In genomic region chr16:16016388-16016964, GRCh38 we compare ENCODE assay signal across 22 cellular contexts.
DNase-seq lines count a peak whose midpoint lies in the region; ATAC-seq and TF ChIP-seq lines count a peak whose summit lies in the region.
"Had no signal": no experiment of that assay in that cellular context is flagged by ENCODE, and none has a peak within 500 bp of the region (broad histone marks: within the 10 kb centered on the region; RNA-seq: fewer than 3 reads in every experiment).

No MANE protein-coding gene starts in this region.

- CTCF ChIA-PET in activated CD4-positive, alpha-beta memory T cell treated with anti-CD3 and anti-CD28 coated beads for 36 hours (lab: Charles Lee), result no interaction called here
- CTCF ChIA-PET in activated CD4-positive, alpha-beta memory T cell treated with anti-CD3 and anti-CD28 coated beads, Interleukin-2, amount 10 ng/mL, durations not matched to agents 7 days and 5 days (lab: Charles Lee), result interaction anchor here (0.6 to 1.7 kb wide), 2 partner anchors 9 to 168 kb away, joined by 3 to 6 read pairs; no protein-coding TSS in a partner anchor

- peaks cover 0 to 32% (median 14%) of the 10 kb centered on the region in 11 experiments; a peak in 12 of 22 replicates for H4K20me1 ChIP-seq in BLaER1 treated with 17β-estradiol and CSF1 and Interleukin-3, amounts not matched to agents 10 nM and 100 nM

- H3K9me3 Mint-ChIP-seq in activated CD4-positive, alpha-beta memory T cell treated with anti-CD3 and anti-CD28 coated beads for 36 hours, result no peaks in the 10 kb centered on the region
- H3K9me3 Mint-ChIP-seq in activated CD4-positive, alpha-beta memory T cell treated with anti-CD3 and anti-CD28 coated beads, Interleukin-2, amount 10 ng/mL, durations not matched to agents 7 days and 5 days, result no peaks in the 10 kb centered on the region
- no peaks in the 10 kb centered on the region for H3K9me3 Mint-ChIP-seq in activated T-helper 17 cell treated with anti-CD3 and anti-CD28 coated beads, Interleukin-2, amount 50 U/mL, for 72 hours
- no peaks in the 10 kb centered on the region for H3K9me3 Mint-ChIP-seq in osteocyte (ENCODE audit: unreplicated experiment)
- H3K9me3 Mint-ChIP-seq: activated T-cell treated with anti-CD3 and anti-CD28 coated beads, Interleukin-2, amount 50 U/mL, for 72 hours; neural progenitor cell had no signal

- DNase-seq in activated CD4-positive, alpha-beta memory T cell treated with anti-CD3 and anti-CD28 coated beads for 36 hours, result peak; percentile 34
- no peak for DNase-seq in activated CD4-positive, alpha-beta memory T cell treated with anti-CD3 and anti-CD28 coated beads, Interleukin-2, amount 10 ng/mL, durations not matched to agents 7 days and 5 days
- no peak for DNase-seq in osteocyte (ENCODE audit: extremely low spot score, unreplicated experiment)
- no peak for DNase-seq in NCI-H1417 treated with DMSO at 0.1 percent for 48 hours (lab: John Stamatoyannopoulos, UW)
- DNase-seq: activated T-cell treated with anti-CD3 and anti-CD28 coated beads, Interleukin-2, amount 50 U/mL, for 72 hours; adrenal gland; CD4-positive, CD25-positive, alpha-beta regulatory T cell; DMS 273 treated with DMSO at 0.1 percent for 48 hours; left lung; MG63; mucosa of descending colon; NCI-H1436 treated with DMSO at 0.1 percent for 48 hours; NCI-H524; RPMI8226; small intestine had no signal

- peak overlapping the region in 5 of 11 experiments; percentile 38 to 67 (median 61); a peak in 8 of 22 replicates for H3K27ac ChIP-seq in BLaER1 treated with 17β-estradiol and CSF1 and Interleukin-3, amounts not matched to agents 10 nM and 100 nM
- H3K27ac ChIP-seq: left lung, neural progenitor cell had no signal

- H3K4me1 Mint-ChIP-seq in activated CD4-positive, alpha-beta memory T cell treated with anti-CD3 and anti-CD28 coated beads for 36 hours (ENCODE audit: low read depth), result peaks cover 12% of the 10 kb centered on the region
- peaks cover 11% of the 10 kb centered on the region for H3K4me1 Mint-ChIP-seq in activated CD4-positive, alpha-beta memory T cell treated with anti-CD3 and anti-CD28 coated beads, Interleukin-2, amount 10 ng/mL, durations not matched to agents 7 days and 5 days
- H3K4me1 Mint-ChIP-seq in activated T-helper 17 cell treated with anti-CD3 and anti-CD28 coated beads, Interleukin-2, amount 50 U/mL, for 72 hours, result peaks cover 19% of the 10 kb centered on the region
- H3K4me1 Mint-ChIP-seq in osteocyte (ENCODE audit: unreplicated experiment), result peaks cover 77% of the 10 kb centered on the region

- H3K4me1 ChIP-seq in BLaER1 treated with 17β-estradiol and CSF1 and Interleukin-3, amounts not matched to agents 10 nM and 100 nM, result peaks cover 43 to 87% (median 73%) of the 10 kb centered on the region in 10 experiments
- H3K4me1 ChIP-seq: neural progenitor cell had no signal

- POLR2A ChIA-PET in activated CD4-positive, alpha-beta memory T cell treated with anti-CD3 and anti-CD28 coated beads for 36 hours (lab: Charles Lee), result interaction anchor here (1.2 kb wide), 1 partner anchor 9 kb away, joined by 5 read pairs; no protein-coding TSS in a partner anchor
- POLR2A ChIA-PET in activated CD4-positive, alpha-beta memory T cell treated with anti-CD3 and anti-CD28 coated beads, Interleukin-2, amount 10 ng/mL, durations not matched to agents 7 days and 5 days (lab: Charles Lee), result interaction anchor here (1.6 to 2.0 kb wide), 2 partner anchors 9 to 11 kb away, joined by 3 to 4 read pairs; no protein-coding TSS in a partner anchor

- H3K4me3 Mint-ChIP-seq in activated CD4-positive, alpha-beta memory T cell treated with anti-CD3 and anti-CD28 coated beads for 36 hours, result no peak overlapping the region
- H3K4me3 Mint-ChIP-seq in activated CD4-positive, alpha-beta memory T cell treated with anti-CD3 and anti-CD28 coated beads, Interleukin-2, amount 10 ng/mL, durations not matched to agents 7 days and 5 days, result no peak overlapping the region
- H3K4me3 Mint-ChIP-seq in activated T-helper 17 cell treated with anti-CD3 and anti-CD28 coated beads, Interleukin-2, amount 50 U/mL, for 72 hours, result peak overlapping the region; percentile 16
- no peak overlapping the region for H3K4me3 Mint-ChIP-seq in osteocyte (ENCODE audit: unreplicated experiment)
- H3K4me3 Mint-ChIP-seq: activated T-cell treated with anti-CD3 and anti-CD28 coated beads, Interleukin-2, amount 50 U/mL, for 72 hours; CD4-positive, CD25-positive, alpha-beta regulatory T cell; neural progenitor cell had no signal

- H3K9me3 ChIP-seq in BLaER1 treated with 17β-estradiol and CSF1 and Interleukin-3, amounts not matched to agents 10 nM and 100 nM (replicated peaks in 1 of 11), result no peaks in the 10 kb centered on the region
- H3K9me3 ChIP-seq: adrenal gland, left lung, MG63, mucosa of descending colon, thoracic aorta had no signal

- peak overlapping the region; percentile 14 for H3K27ac Mint-ChIP-seq in activated CD4-positive, alpha-beta memory T cell treated with anti-CD3 and anti-CD28 coated beads for 36 hours
- no peak overlapping the region for H3K27ac Mint-ChIP-seq in activated CD4-positive, alpha-beta memory T cell treated with anti-CD3 and anti-CD28 coated beads, Interleukin-2, amount 10 ng/mL, durations not matched to agents 7 days and 5 days
- peak overlapping the region; percentile 78 for H3K27ac Mint-ChIP-seq in activated T-helper 17 cell treated with anti-CD3 and anti-CD28 coated beads, Interleukin-2, amount 50 U/mL, for 72 hours
- peak overlapping the region; percentile 50 for H3K27ac Mint-ChIP-seq in osteocyte (ENCODE audit: unreplicated experiment)
- H3K27ac Mint-ChIP-seq: activated T-cell treated with anti-CD3 and anti-CD28 coated beads, Interleukin-2, amount 50 U/mL, for 72 hours; neural progenitor cell had no signal

- no peak for TF ChIP-seq CTCF in osteocyte (IDR thresholded peaks at IDR 0.05)

- no peaks in the 10 kb centered on the region for H3K27me3 ChIP-seq in BLaER1 treated with 17β-estradiol and CSF1 and Interleukin-3, amounts not matched to agents 10 nM and 100 nM
- H3K27me3 ChIP-seq: adrenal gland, left lung, MG63, neural progenitor cell had no signal

- H3K4me2 ChIP-seq in BLaER1 treated with 17β-estradiol and CSF1 and Interleukin-3, amounts not matched to agents 10 nM and 100 nM, result peak overlapping the region in 8 of 11 experiments; percentile 52 to 88 (median 70); a peak in 15 of 22 replicates
- H3K4me2 ChIP-seq: neural progenitor cell had no signal

- peaks cover 59 to 85% (median 73%) of the 10 kb centered on the region in 11 experiments for H3K36me3 ChIP-seq in BLaER1 treated with 17β-estradiol and CSF1 and Interleukin-3, amounts not matched to agents 10 nM and 100 nM
- H3K36me3 ChIP-seq: neural progenitor cell had no signal

- peak; percentile 68 for ATAC-seq in activated T-helper 17 cell treated with anti-CD3 and anti-CD28 coated beads, Interleukin-2, amount 50 U/mL, for 72 hours (replicated peaks)
- ATAC-seq in HG02759 (IDR thresholded peaks at IDR 0.05; ENCODE audit: unreplicated experiment) (no peak), HG02840 (IDR thresholded peaks at IDR 0.05; ENCODE audit: low FRiP score, unreplicated experiment) (no peak)
- ATAC-seq: left lung, mucosa of descending colon had no signal

- H3K9ac ChIP-seq in BLaER1 treated with 17β-estradiol and CSF1 and Interleukin-3, amounts not matched to agents 10 nM and 100 nM, result peak overlapping the region in 1 of 11 experiments; percentile 47; a peak in 1 of 22 replicates
- H3K9ac ChIP-seq: neural progenitor cell had no signal

- no peak overlapping the region for H3K4me3 ChIP-seq in BLaER1 treated with 17β-estradiol and CSF1 and Interleukin-3, amounts not matched to agents 10 nM and 100 nM
- H3K4me3 ChIP-seq: adrenal gland, coronary artery, left lung, MG63, mucosa of descending colon, neural progenitor cell, thoracic aorta had no signal

- intact Hi-C loops in activated CD4-positive, alpha-beta memory T cell treated with anti-CD3 and anti-CD28 coated beads for 36 hours (cut with micrococcal nuclease), result no loop called here

- peaks cover 48% of the 10 kb centered on the region for H3K36me3 Mint-ChIP-seq in activated CD4-positive, alpha-beta memory T cell treated with anti-CD3 and anti-CD28 coated beads for 36 hours
- peaks cover 42% of the 10 kb centered on the region for H3K36me3 Mint-ChIP-seq in activated CD4-positive, alpha-beta memory T cell treated with anti-CD3 and anti-CD28 coated beads, Interleukin-2, amount 10 ng/mL, durations not matched to agents 7 days and 5 days (ENCODE audit: low read depth)
- H3K36me3 Mint-ChIP-seq in activated T-helper 17 cell treated with anti-CD3 and anti-CD28 coated beads, Interleukin-2, amount 50 U/mL, for 72 hours (ENCODE audit: low read depth), result peaks cover 100% of the 10 kb centered on the region
- peaks cover 63% of the 10 kb centered on the region for H3K36me3 Mint-ChIP-seq in osteocyte (ENCODE audit: unreplicated experiment)

- H3K27me3 Mint-ChIP-seq in activated CD4-positive, alpha-beta memory T cell treated with anti-CD3 and anti-CD28 coated beads for 36 hours, result no peaks in the 10 kb centered on the region
- H3K27me3 Mint-ChIP-seq in activated CD4-positive, alpha-beta memory T cell treated with anti-CD3 and anti-CD28 coated beads, Interleukin-2, amount 10 ng/mL, durations not matched to agents 7 days and 5 days, result no peaks in the 10 kb centered on the region
- no peaks in the 10 kb centered on the region for H3K27me3 Mint-ChIP-seq in activated T-helper 17 cell treated with anti-CD3 and anti-CD28 coated beads, Interleukin-2, amount 50 U/mL, for 72 hours
- no peaks in the 10 kb centered on the region for H3K27me3 Mint-ChIP-seq in osteocyte (ENCODE audit: unreplicated experiment)
- H3K27me3 Mint-ChIP-seq: CD4-positive, CD25-positive, alpha-beta regulatory T cell had no signal
